In genomic region chr1:226738421-226738994, GRCh38 we compare ENCODE assay signal across 8 cellular contexts. TPM values are rescaled to one million over a fixed set of nuclear protein-coding genes. Genes with fewer than 3 reads are reported as not detected.
DNase-seq lines count a peak whose midpoint lies in the region; ATAC-seq and TF ChIP-seq lines count a peak whose summit lies in the region.

No MANE protein-coding gene starts in this region.

- intact Hi-C loops in activated B cell treated with CpG ODN at 0.5 μM for 24 hours (cut with micrococcal nuclease) (loop anchor here (5.0 to 10.0 kb wide), 2 partner anchors 194 to 204 kb away; partner anchors contain the start of genes COQ8A and STUM), testis (cut with DNase I; ENCODE audit: low total_unique reads) (loop anchor here (10.0 kb wide), 1 partner anchor 94 kb away; no protein-coding TSS in a partner anchor)

- ATAC-seq in activated B cell treated with CpG ODN at 0.5 μM for 24 hours (ENCODE audit: low read depth) = peak; percentile 22
- ATAC-seq in memory B cell (ENCODE audit: low read depth) = peak; percentile 28

- H3K27me3 Mint-ChIP-seq in activated B cell treated with CpG ODN at 0.5 μM for 24 hours (no peaks in the 10 kb centered on the region), memory B cell (no peaks in the 10 kb centered on the region)

- H3K4me3 ChIP-seq in AG10803 (ENCODE audit: low read length) = peak overlapping the region; percentile 62
- H3K4me3 ChIP-seq in HUES64 (ENCODE audit: low read length) = peak overlapping the region; percentile 80
- H3K4me3 ChIP-seq in effector memory CD4-positive, alpha-beta T cell (ENCODE audit: insufficient read depth, low read depth, low read length, poor library complexity, severe bottlenecking) = peak overlapping the region; percentile 100
- H3K4me3 ChIP-seq in testis = peak overlapping the region; percentile 63 to 80

- no peaks in the 10 kb centered on the region for H3K9me3 Mint-ChIP-seq in activated B cell treated with CpG ODN at 0.5 μM for 24 hours
- H3K9me3 Mint-ChIP-seq in memory B cell = no peaks in the 10 kb centered on the region

- no peaks in the 10 kb centered on the region for H3K36me3 ChIP-seq in HUES64 (ENCODE audit: insufficient read depth, low read length)
- peaks cover 38% of the 10 kb centered on the region for H3K36me3 ChIP-seq in effector memory CD4-positive, alpha-beta T cell (ENCODE audit: control insufficient read depth, insufficient read depth, low read length)
- H3K36me3 ChIP-seq in testis (ENCODE audit: low read depth, missing control alignments) = no peaks in the 10 kb centered on the region

- TF ChIP-seq POLR2A in GM15510 (IDR thresholded peaks at IDR 0.05; ENCODE audit: borderline replicate concordance, extremely low read depth, insufficient read length) (peak; percentile 22), testis (IDR thresholded peaks at IDR 0.05) (no peak)

- peaks cover 37% of the 10 kb centered on the region for H3K36me3 Mint-ChIP-seq in activated B cell treated with CpG ODN at 0.5 μM for 24 hours (ENCODE audit: low read depth)
- peaks cover 9% of the 10 kb centered on the region for H3K36me3 Mint-ChIP-seq in memory B cell

- H3K4me1 ChIP-seq in HUES64 (ENCODE audit: insufficient read depth, low read length) (peaks cover 18% of the 10 kb centered on the region), testis (peaks cover 20% of the 10 kb centered on the region)
- H3K4me1 ChIP-seq in effector memory CD4-positive, alpha-beta T cell (ENCODE audit: control insufficient read depth, insufficient read depth, low read length, poor library complexity, severe bottlenecking) = peaks cover 28% of the 10 kb centered on the region

- H3K27ac Mint-ChIP-seq in activated B cell treated with CpG ODN at 0.5 μM for 24 hours = peak overlapping the region; percentile 86
- H3K27ac Mint-ChIP-seq in memory B cell = peak overlapping the region; percentile 82

- POLR2A ChIA-PET in activated B cell treated with CpG ODN at 0.5 μM for 24 hours (lab: Charles Lee) = interaction anchor here (0.6 to 9.0 kb wide), 17 partner anchors 9 to 105 kb away, joined by 3 to 95 read pairs (median 13); no protein-coding TSS in a partner anchor

- H3K4me3 Mint-ChIP-seq in activated B cell treated with CpG ODN at 0.5 μM for 24 hours (peak overlapping the region; percentile 93), memory B cell (peak overlapping the region; percentile 92)

- CTCF ChIA-PET in activated B cell treated with CpG ODN at 0.5 μM for 24 hours (lab: Charles Lee) = interaction anchor here (1.1 to 1.5 kb wide), 3 partner anchors 36 to 77 kb away, joined by 3 to 4 read pairs (median 3); no protein-coding TSS in a partner anchor

- H3K9me3 ChIP-seq in HUES64 (ENCODE audit: insufficient read depth, low read depth, low read length) (peaks cover 6% of the 10 kb centered on the region; the same call in 1 of the 2 replicates), testis (no peaks in the 10 kb centered on the region)
- H3K9me3 ChIP-seq in effector memory CD4-positive, alpha-beta T cell (ENCODE audit: control insufficient read depth, low read length) = no peaks in the 10 kb centered on the region

- no peak for TF ChIP-seq CTCF in AG10803 (conservative IDR thresholded peaks at IDR 0.05; ENCODE audit: low read length)
- TF ChIP-seq CTCF in activated B cell treated with CpG ODN at 0.5 μM for 24 hours (IDR thresholded peaks at IDR 0.05) = no peak
- no peak for TF ChIP-seq CTCF in testis (IDR thresholded peaks at IDR 0.05)

- DNase-seq in AG10803 (ENCODE audit: low read depth) (peak; percentile 16), activated B cell treated with CpG ODN at 0.5 μM for 24 hours (peak; percentile 52), memory B cell (ENCODE audit: low spot score in 2 of 2) (peak in 1 of 2 donors; percentile 51), testis (peak; percentile 32), epidermal melanocyte (ENCODE audit: insufficient read length, low spot score) (no peak)
- DNase-seq in effector memory CD4-positive, alpha-beta T cell = no peak

- peaks cover 60% of the 10 kb centered on the region for H3K27me3 ChIP-seq in HUES64 (ENCODE audit: insufficient read depth, low read length)
- H3K27me3 ChIP-seq in effector memory CD4-positive, alpha-beta T cell (replicated peaks; ENCODE audit: control insufficient read depth, insufficient read depth, low read length, poor library complexity, severe bottlenecking) = no peaks in the 10 kb centered on the region
- no peaks in the 10 kb centered on the region for H3K27me3 ChIP-seq in testis

- H3K4me1 Mint-ChIP-seq in activated B cell treated with CpG ODN at 0.5 μM for 24 hours (peaks cover 56% of the 10 kb centered on the region), memory B cell (peaks cover 32% of the 10 kb centered on the region)

- peak overlapping the region; percentile 67 for H3K9ac ChIP-seq in HUES64 (ENCODE audit: low read depth, low read length)

- H3K27ac ChIP-seq in HUES64 (ENCODE audit: low read depth, low read length) (no peak overlapping the region), testis (peak overlapping the region; percentile 80 to 87)
- peak overlapping the region; percentile 93 for H3K27ac ChIP-seq in effector memory CD4-positive, alpha-beta T cell (ENCODE audit: insufficient read depth, low read length, poor library complexity, severe bottlenecking)

- WGBS in HUES64 = under 1% methylated on average over 52 of the region's 52 CpGs
- 1% methylated on average over 9 to 48 of the region's 52 CpGs for WGBS in testis, 2 donors

RNA-seq across cellular contexts. Expression of gene ITPKB, which starts 0.6 kb away (rescaled TPM):
- 7.0 TPM for polyA plus RNA-seq in HUES64 (2013, experiment 1 of 2)
- 8.5 TPM for polyA plus RNA-seq in HUES64 (2013, experiment 2 of 2)
- 88.5 and 97.3 TPM in 2 replicates for total RNA-seq in activated B cell treated with CpG ODN at 0.5 μM for 24 hours
- total RNA-seq in testis = 10 to 100 TPM; 13.5 to 18.0 TPM
- polyA plus RNA-seq in testis (ENCODE audit: insufficient read depth, low read depth, low replicate concordance) = 11.4 TPM

Comparison
In these comparisons a context has a peak if more than half of its experiments do, and no peak if none do; other contexts are left out.
1. DNase-seq: peak in AG10803 (single experiment), activated B cell treated with CpG ODN at 0.5 μM for 24 hours (single experiment) and testis (single experiment); none in effector memory CD4-positive, alpha-beta T cell (0 of 3) and epidermal melanocyte (single experiment).
2. Peak in every context shown above with its lines, with median percentiles within 50 percentile points of each other: H3K4me3 ChIP-seq.